9 cellular contexts compared by ENCODE assay signal in the genomic region with DNA sequence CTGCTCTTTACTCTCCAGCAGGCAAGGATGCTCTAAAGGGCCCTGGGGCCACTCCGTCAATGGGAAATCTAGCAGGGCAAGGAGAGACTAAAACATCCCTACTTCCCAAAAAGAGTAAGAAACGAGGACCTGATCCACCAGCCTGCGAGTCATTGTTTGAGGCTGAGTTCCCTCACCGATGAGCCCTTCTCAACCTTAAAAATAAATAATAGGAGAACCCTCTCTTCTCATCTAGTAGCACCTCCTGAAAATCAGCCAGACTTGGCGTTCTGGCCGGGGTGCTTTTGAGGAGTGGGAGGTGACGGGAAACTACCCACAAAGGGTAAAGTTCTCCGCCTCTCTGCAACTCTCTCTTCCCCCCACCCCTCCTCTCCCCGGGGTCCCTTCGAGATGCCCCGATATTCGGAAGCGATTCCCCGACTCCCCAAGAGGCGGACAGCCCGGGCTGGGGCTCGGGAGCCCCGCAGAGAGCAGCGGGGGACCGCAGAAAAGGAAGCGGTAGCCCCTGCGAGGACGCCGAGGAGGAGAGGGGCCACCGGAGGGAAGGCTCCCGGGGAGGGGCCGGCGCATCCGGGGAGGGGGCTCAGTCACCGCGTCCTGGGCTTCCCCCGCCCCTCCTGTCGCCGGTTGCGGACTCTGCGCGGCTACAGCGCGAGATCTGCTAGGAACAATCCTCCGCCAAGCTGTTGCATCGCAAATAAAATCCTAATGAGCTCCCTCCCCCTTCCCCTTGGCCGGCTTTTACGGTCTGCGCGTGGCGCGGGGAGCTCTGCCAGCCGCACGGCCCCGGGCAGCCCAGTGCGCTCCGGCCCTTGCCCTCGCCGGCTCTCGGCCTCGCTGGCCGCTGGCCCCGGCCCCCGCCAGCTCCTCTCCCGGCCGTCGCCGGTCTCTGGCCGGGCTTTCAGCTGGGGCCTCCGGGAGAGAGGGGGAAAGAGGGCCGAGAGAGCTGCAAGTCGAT. TPM values are rescaled to one million over a fixed set of nuclear protein-coding genes. Genes with fewer than 3 reads are reported as not detected.
A peak's percentile ranks its signal among the peaks of the same experiment; 100 is the strongest.
DNase-seq lines count a peak whose midpoint lies in the region; ATAC-seq and TF ChIP-seq lines count a peak whose summit lies in the region.
"Had no signal": no experiment of that assay in that cellular context is flagged by ENCODE, and none has a peak within 500 bp of the region (broad histone marks: within the 10 kb centered on the region; RNA-seq: fewer than 3 reads in every experiment).

No MANE protein-coding gene starts in this region.

- no peaks in the 10 kb centered on the region for H3K9me3 ChIP-seq in mammary epithelial cell (replicated peaks; ENCODE audit: insufficient read depth, low read length)
- H3K9me3 ChIP-seq in muscle layer of duodenum (ENCODE audit: control insufficient read depth in 1 of 2, low read length in 2 of 2): no peaks in the 10 kb centered on the region

- BruUV-seq in mammary epithelial cell (replicated peaks; lab: Mats Ljungman, UMichigan): no TSS peak

- H3K36me3 ChIP-seq in mammary epithelial cell (ENCODE audit: insufficient read depth, low read length) (no peaks in the 10 kb centered on the region), muscle layer of duodenum (ENCODE audit: control insufficient read depth in 1 of 2, insufficient read depth in 2 of 2, low read length in 2 of 2) (no peaks in the 10 kb centered on the region)

- in situ Hi-C loops in mammary epithelial cell (cut with MboI; ENCODE audit: low sequenced_read_pairs in 2 of 2): no loop called here

- no peak for TF ChIP-seq CTCF in mammary epithelial cell (conservative IDR thresholded peaks at IDR 0.05 in 1 of 2, IDR thresholded peaks at IDR 0.05 in 1 of 2; ENCODE audit: extremely low read depth in 1 of 2, insufficient read depth in 1 of 2, low read depth in 1 of 2, low read length in 2 of 2)

- dilution Hi-C loops in mammary epithelial cell (cut with HindIII; ENCODE audit: low sequenced_read_pairs): no loop called here

- WGBS in mammary epithelial cell (ENCODE audit: low coverage, missing lambda C conversion rate): 3% methylated on average over 18 of the region's 67 CpGs

- H3K27ac ChIP-seq in mammary epithelial cell (ENCODE audit: insufficient read depth, low read depth, low read length): no peak overlapping the region
- H3K27ac ChIP-seq in muscle layer of duodenum (ENCODE audit: low read length): no peak overlapping the region

- H3K9ac ChIP-seq in mammary epithelial cell (ENCODE audit: insufficient read depth, low read length): no peak overlapping the region

- no peaks in the 10 kb centered on the region for H3K79me2 ChIP-seq in mammary epithelial cell (ENCODE audit: insufficient read depth, low read length)

- intact Hi-C loops in mammary epithelial cell (cut with micrococcal nuclease): no loop called here

- peak overlapping the region; percentile 74 for H2AFZ ChIP-seq in mammary epithelial cell (ENCODE audit: low read depth, low read length)

- H4K20me1 ChIP-seq in mammary epithelial cell (ENCODE audit: insufficient read depth, low read length): no peaks in the 10 kb centered on the region

- H3K4me2 ChIP-seq in mammary epithelial cell (ENCODE audit: insufficient read depth, low read depth, low read length): peak overlapping the region; percentile 82

- peaks cover 14% of the 10 kb centered on the region for H3K4me1 ChIP-seq in mammary epithelial cell (ENCODE audit: insufficient read depth, low read length)
- peaks cover 0 to 23% of the 10 kb centered on the region in 2 donors for H3K4me1 ChIP-seq in muscle layer of duodenum (ENCODE audit: control insufficient read depth in 1 of 2, insufficient read depth in 2 of 2, low read length in 2 of 2)

- DNase-seq in D341Med (ENCODE audit: low spot score) (peak; percentile 71), NCI-H1105 treated with DMSO at 0.1 percent for 48 hours (lab: John Stamatoyannopoulos, UW) (peak; percentile 36), mammary epithelial cell (no peak), mucosa of gallbladder (ENCODE audit: low spot score) (no peak), NOMO-1 (lab: John Stamatoyannopoulos, UW; ENCODE audit: unreplicated experiment in 2 of 2) (no peak)
- DNase-seq in stimulated activated CD4-positive, alpha-beta T cell treated with anti-CD3 and anti-CD28 coated beads, Interleukin-4, amount 100 ng/mL, for 4 hours: no peak

- H3K27me3 ChIP-seq in mammary epithelial cell (ENCODE audit: insufficient read depth, low read length) (peaks cover 84% of the 10 kb centered on the region), muscle layer of duodenum (ENCODE audit: low read depth, low read length) (peaks cover 97% of the 10 kb centered on the region)

- no peak for ATAC-seq in GM21619 (IDR thresholded peaks at IDR 0.05; ENCODE audit: unreplicated experiment)

- H3K4me3 ChIP-seq in mammary epithelial cell (replicated peaks in 1 of 3; ENCODE audit: insufficient read depth in 1 of 3, low read depth in 2 of 3, low read length in 3 of 3) (peak overlapping the region; percentile 35 to 43 (median 37)), muscle layer of duodenum (ENCODE audit: low read depth in 1 of 2, low read length in 2 of 2) (peak overlapping the region; percentile 30 to 39)

- CTCF ChIA-PET in mammary epithelial cell (lab: Charles Lee; ENCODE audit: low non-redundant PET): no interaction called here

RNA-seq across cellular contexts. Expression of a gene that starts 1.3 kb away (rescaled TPM):
- total RNA-seq in mammary epithelial cell (under 1 TPM in 1 of 2 donors, not detected in 1; 0.59 TPM), mucosa of gallbladder (0.26 TPM)
- polyA plus RNA-seq in mammary epithelial cell: not detected
- polyA minus RNA-seq in mammary epithelial cell: not detected
- total RNA-seq: lung microvascular endothelial cell had no signal

RNA-seq across cellular contexts. Expression of a gene that starts 9.7 kb away (rescaled TPM):
- total RNA-seq in mammary epithelial cell: not detected
- polyA plus RNA-seq in mammary epithelial cell: not detected
- not detected for polyA minus RNA-seq in mammary epithelial cell
- total RNA-seq in mucosa of gallbladder: not detected
- total RNA-seq: lung microvascular endothelial cell had no signal

RNA-seq across cellular contexts. Expression of a gene that starts 14.0 kb away (rescaled TPM):
- total RNA-seq in mammary epithelial cell: not detected
- polyA plus RNA-seq in mammary epithelial cell: 0.67 TPM
- not detected for polyA minus RNA-seq in mammary epithelial cell
- 0.92 TPM for total RNA-seq in mucosa of gallbladder

RNA-seq across cellular contexts. Expression of a gene that starts 20.0 kb away (rescaled TPM):
- total RNA-seq in mammary epithelial cell: under 1 TPM; under 0.01 to 0.59 TPM
- 0.49 TPM for polyA plus RNA-seq in mammary epithelial cell
- not detected for polyA minus RNA-seq in mammary epithelial cell
- 2.0 TPM for total RNA-seq in mucosa of gallbladder

RNA-seq across cellular contexts. Expression of a gene that starts 31.2 kb away (rescaled TPM):
- total RNA-seq in mammary epithelial cell: not detected
- polyA plus RNA-seq in mammary epithelial cell: not detected
- not detected for polyA minus RNA-seq in mammary epithelial cell
- 0.49 TPM for total RNA-seq in mucosa of gallbladder
- total RNA-seq: lung microvascular endothelial cell had no signal

Comparison
In these comparisons a context has a peak if more than half of its experiments do, and no peak if none do; other contexts are left out.
1. DNase-seq: peak in D341Med (single experiment) and NCI-H1105 treated with DMSO at 0.1 percent for 48 hours (single experiment); none in mammary epithelial cell (single experiment), mucosa of gallbladder (single experiment), stimulated activated CD4-positive, alpha-beta T cell treated with anti-CD3 and anti-CD28 coated beads, Interleukin-4, amount 100 ng/mL, for 4 hours (0 of 2) and NOMO-1 (0 of 2).